Comparison of ENCODE assay signal across 1 cellular context in the genomic region with DNA sequence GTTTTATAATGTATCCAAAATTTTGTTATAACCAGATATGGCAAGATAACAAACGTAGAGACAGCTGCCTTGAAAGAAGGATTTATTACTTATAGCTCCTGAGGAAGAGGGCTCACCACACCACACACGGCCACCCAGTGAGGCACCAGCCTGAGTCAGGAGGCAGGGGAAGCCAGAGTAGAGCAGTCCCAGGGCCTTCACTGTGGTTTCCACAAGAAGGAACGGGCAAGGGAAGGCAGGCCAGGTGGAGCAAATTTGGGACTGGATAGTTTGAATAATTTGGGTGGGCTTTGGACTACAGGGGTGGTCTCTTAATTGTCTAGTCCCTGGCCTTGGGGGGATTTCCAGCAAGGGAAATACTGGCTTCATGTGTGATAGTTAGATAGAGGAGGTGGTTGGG.
TF ChIP-seq lines count a peak whose summit lies in the region.

No MANE protein-coding gene starts in this region.

TF ChIP-seq in GM23338, 12 proteins besides CTCF, POLR2A, EP300 and RAD21 (continued from another document):
- TF ChIP-seq, protein P1, sequence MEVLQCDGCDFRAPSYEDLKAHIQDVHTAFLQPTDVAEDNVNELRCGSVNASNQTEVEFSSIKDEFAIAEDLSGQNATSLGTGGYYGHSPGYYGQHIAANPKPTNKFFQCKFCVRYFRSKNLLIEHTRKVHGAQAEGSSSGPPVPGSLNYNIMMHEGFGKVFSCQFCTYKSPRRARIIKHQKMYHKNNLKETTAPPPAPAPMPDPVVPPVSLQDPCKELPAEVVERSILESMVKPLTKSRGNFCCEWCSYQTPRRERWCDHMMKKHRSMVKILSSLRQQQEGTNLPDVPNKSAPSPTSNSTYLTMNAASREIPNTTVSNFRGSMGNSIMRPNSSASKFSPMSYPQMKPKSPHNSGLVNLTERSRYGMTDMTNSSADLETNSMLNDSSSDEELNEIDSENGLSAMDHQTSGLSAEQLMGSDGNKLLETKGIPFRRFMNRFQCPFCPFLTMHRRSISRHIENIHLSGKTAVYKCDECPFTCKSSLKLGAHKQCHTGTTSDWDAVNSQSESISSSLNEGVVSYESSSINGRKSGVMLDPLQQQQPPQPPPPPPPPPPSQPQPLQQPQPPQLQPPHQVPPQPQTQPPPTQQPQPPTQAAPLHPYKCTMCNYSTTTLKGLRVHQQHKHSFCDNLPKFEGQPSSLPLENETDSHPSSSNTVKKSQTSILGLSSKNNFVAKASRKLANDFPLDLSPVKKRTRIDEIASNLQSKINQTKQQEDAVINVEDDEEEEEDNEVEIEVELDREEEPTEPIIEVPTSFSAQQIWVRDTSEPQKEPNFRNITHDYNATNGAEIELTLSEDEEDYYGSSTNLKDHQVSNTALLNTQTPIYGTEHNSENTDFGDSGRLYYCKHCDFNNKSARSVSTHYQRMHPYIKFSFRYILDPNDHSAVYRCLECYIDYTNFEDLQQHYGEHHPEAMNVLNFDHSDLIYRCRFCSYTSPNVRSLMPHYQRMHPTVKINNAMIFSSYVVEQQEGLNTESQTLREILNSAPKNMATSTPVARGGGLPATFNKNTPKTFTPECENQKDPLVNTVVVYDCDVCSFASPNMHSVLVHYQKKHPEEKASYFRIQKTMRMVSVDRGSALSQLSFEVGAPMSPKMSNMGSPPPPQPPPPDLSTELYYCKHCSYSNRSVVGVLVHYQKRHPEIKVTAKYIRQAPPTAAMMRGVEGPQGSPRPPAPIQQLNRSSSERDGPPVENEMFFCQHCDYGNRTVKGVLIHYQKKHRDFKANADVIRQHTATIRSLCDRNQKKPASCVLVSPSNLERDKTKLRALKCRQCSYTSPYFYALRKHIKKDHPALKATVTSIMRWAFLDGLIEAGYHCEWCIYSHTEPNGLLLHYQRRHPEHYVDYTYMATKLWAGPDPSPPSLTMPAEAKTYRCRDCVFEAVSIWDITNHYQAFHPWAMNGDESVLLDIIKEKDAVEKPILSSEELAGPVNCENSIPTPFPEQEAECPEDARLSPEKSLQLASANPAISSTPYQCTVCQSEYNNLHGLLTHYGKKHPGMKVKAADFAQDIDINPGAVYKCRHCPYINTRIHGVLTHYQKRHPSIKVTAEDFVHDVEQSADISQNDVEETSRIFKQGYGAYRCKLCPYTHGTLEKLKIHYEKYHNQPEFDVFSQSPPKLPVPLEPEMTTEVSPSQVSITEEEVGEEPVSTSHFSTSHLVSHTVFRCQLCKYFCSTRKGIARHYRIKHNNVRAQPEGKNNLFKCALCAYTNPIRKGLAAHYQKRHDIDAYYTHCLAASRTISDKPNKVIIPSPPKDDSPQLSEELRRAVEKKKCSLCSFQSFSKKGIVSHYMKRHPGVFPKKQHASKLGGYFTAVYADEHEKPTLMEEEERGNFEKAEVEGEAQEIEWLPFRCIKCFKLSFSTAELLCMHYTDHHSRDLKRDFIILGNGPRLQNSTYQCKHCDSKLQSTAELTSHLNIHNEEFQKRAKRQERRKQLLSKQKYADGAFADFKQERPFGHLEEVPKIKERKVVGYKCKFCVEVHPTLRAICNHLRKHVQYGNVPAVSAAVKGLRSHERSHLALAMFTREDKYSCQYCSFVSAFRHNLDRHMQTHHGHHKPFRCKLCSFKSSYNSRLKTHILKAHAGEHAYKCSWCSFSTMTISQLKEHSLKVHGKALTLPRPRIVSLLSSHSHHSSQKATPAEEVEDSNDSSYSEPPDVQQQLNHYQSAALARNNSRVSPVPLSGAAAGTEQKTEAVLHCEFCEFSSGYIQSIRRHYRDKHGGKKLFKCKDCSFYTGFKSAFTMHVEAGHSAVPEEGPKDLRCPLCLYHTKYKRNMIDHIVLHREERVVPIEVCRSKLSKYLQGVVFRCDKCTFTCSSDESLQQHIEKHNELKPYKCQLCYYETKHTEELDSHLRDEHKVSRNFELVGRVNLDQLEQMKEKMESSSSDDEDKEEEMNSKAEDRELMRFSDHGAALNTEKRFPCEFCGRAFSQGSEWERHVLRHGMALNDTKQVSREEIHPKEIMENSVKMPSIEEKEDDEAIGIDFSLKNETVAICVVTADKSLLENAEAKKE (CRISPR knock-in tag; IDR thresholded peaks at IDR 0.05) = no peak
- TF ChIP-seq, protein P2, sequence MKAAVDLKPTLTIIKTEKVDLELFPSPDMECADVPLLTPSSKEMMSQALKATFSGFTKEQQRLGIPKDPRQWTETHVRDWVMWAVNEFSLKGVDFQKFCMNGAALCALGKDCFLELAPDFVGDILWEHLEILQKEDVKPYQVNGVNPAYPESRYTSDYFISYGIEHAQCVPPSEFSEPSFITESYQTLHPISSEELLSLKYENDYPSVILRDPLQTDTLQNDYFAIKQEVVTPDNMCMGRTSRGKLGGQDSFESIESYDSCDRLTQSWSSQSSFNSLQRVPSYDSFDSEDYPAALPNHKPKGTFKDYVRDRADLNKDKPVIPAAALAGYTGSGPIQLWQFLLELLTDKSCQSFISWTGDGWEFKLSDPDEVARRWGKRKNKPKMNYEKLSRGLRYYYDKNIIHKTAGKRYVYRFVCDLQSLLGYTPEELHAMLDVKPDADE (IDR thresholded peaks at IDR 0.05) = no peak
- TF ChIP-seq, protein P3, sequence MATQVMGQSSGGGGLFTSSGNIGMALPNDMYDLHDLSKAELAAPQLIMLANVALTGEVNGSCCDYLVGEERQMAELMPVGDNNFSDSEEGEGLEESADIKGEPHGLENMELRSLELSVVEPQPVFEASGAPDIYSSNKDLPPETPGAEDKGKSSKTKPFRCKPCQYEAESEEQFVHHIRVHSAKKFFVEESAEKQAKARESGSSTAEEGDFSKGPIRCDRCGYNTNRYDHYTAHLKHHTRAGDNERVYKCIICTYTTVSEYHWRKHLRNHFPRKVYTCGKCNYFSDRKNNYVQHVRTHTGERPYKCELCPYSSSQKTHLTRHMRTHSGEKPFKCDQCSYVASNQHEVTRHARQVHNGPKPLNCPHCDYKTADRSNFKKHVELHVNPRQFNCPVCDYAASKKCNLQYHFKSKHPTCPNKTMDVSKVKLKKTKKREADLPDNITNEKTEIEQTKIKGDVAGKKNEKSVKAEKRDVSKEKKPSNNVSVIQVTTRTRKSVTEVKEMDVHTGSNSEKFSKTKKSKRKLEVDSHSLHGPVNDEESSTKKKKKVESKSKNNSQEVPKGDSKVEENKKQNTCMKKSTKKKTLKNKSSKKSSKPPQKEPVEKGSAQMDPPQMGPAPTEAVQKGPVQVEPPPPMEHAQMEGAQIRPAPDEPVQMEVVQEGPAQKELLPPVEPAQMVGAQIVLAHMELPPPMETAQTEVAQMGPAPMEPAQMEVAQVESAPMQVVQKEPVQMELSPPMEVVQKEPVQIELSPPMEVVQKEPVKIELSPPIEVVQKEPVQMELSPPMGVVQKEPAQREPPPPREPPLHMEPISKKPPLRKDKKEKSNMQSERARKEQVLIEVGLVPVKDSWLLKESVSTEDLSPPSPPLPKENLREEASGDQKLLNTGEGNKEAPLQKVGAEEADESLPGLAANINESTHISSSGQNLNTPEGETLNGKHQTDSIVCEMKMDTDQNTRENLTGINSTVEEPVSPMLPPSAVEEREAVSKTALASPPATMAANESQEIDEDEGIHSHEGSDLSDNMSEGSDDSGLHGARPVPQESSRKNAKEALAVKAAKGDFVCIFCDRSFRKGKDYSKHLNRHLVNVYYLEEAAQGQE (IDR thresholded peaks at IDR 0.05; ENCODE audit: unreplicated experiment) = no peak
- TF ChIP-seq ZNF331 (CRISPR knock-in tag; IDR thresholded peaks at IDR 0.05; ENCODE audit: low read depth) = no peak
- TF ChIP-seq NANOG (IDR thresholded peaks at IDR 0.05; ENCODE audit: borderline replicate concordance) = no peak
- TF ChIP-seq EZH2phosphoT487 (IDR thresholded peaks at IDR 0.05; ENCODE audit: unreplicated experiment) = no peak
- TF ChIP-seq JUNB (IDR thresholded peaks at IDR 0.05; ENCODE audit: unreplicated experiment) = no peak
